8 cellular contexts compared by ENCODE assay signal in genomic region chrX:31371956-31372355, GRCh38.
"Had no signal": no experiment of that assay in that cellular context is flagged by ENCODE, and none has a peak within 500 bp of the region (broad histone marks: within the 10 kb centered on the region; RNA-seq: fewer than 3 reads in every experiment).

No MANE protein-coding gene starts in this region.

- H3K4me3 ChIP-seq: GM23248, HAP-1 had no signal

- H3K9me3 ChIP-seq: HAP-1 had no signal

- H3K36me3 ChIP-seq: HAP-1 had no signal

- DNase-seq: GM23248, GOT3, H7, HFFc6, IMR-90 had no signal

- H2AFZ ChIP-seq: GM23248 had no signal

- H3K27ac ChIP-seq: GM23248, HL-60 had no signal

- ATAC-seq: HCT116 had no signal

- H3K9ac ChIP-seq: GM23248 had no signal
